In genomic region chr14:22558221-22558913, GRCh38 we compare ENCODE assay signal across 1 cellular context.
TF ChIP-seq lines count a peak whose summit lies in the region.

No MANE protein-coding gene starts in this region.

TF ChIP-seq in HepG2, 621 proteins besides CTCF, POLR2A, EP300 and RAD21 (continues in another document):
- TF ChIP-seq SP4 (CRISPR knock-in tag; IDR thresholded peaks at IDR 0.05) (peak; percentile 43; the same call in 1 of the 2 replicates), ZNF431 (CRISPR knock-in tag; IDR thresholded peaks at IDR 0.05; ENCODE audit: borderline replicate concordance, low read depth) (0 out of 2 replicates have a peak, but pooled peaks have one; percentile 19), ZNF598 (CRISPR knock-in tag; IDR thresholded peaks at IDR 0.05; ENCODE audit: borderline replicate concordance) (peak; percentile 52; the same call in 1 of the 2 replicates), POLR2AphosphoS2 (IDR thresholded peaks at IDR 0.05; ENCODE audit: low read depth, low read length) (no peak), TAF1 (CRISPR knock-in tag; IDR thresholded peaks at IDR 0.05) (0 out of 2 replicates have a peak, but pooled peaks have one; percentile 23), ATM (IDR thresholded peaks at IDR 0.05; ENCODE audit: borderline replicate concordance) (no peak), TRIM22 (IDR thresholded peaks at IDR 0.05) (no peak), ZKSCAN1 (IDR thresholded peaks at IDR 0.05; ENCODE audit: low read length) (no peak), SP2 (CRISPR knock-in tag; IDR thresholded peaks at IDR 0.05) (no peak), KAT8 (CRISPR knock-in tag; IDR thresholded peaks at IDR 0.05) (0 out of 2 replicates have a peak, but pooled peaks have one; percentile 17), RXRA (CRISPR knock-in tag; IDR thresholded peaks at IDR 0.05) (no peak; the same call in 1 of the 2 replicates), NCOA1 (CRISPR knock-in tag; IDR thresholded peaks at IDR 0.05) (0 out of 2 replicates have a peak, but pooled peaks have one; percentile 59), KMT2B (CRISPR knock-in tag; IDR thresholded peaks at IDR 0.05) (no peak), ELF1 (CRISPR knock-in tag; IDR thresholded peaks at IDR 0.05) (0 out of 2 replicates have a peak, but pooled peaks have one; percentile 40), ZNF282 (IDR thresholded peaks at IDR 0.05; ENCODE audit: partially characterized antibody) (no peak), PAF1 (CRISPR knock-in tag; IDR thresholded peaks at IDR 0.05) (no peak), RCOR2 (CRISPR knock-in tag; IDR thresholded peaks at IDR 0.05) (no peak), NFKB2 (CRISPR knock-in tag; IDR thresholded peaks at IDR 0.05; ENCODE audit: borderline replicate concordance) (peak; percentile 42; the same call in 1 of the 2 replicates), ATF2 (CRISPR knock-in tag; IDR thresholded peaks at IDR 0.05) (no peak), CENPBD1 (CRISPR knock-in tag; IDR thresholded peaks at IDR 0.05; ENCODE audit: borderline replicate concordance, low read depth) (no peak), TFDP2 (CRISPR knock-in tag; IDR thresholded peaks at IDR 0.05) (no peak), HINFP (CRISPR knock-in tag; IDR thresholded peaks at IDR 0.05; ENCODE audit: low read depth) (no peak), ZNF816 (CRISPR knock-in tag; IDR thresholded peaks at IDR 0.05; ENCODE audit: borderline replicate concordance) (no peak), ZNF317 (CRISPR knock-in tag; IDR thresholded peaks at IDR 0.05) (peak; percentile 38; the same call in 1 of the 2 replicates), HDAC2 (CRISPR knock-in tag; IDR thresholded peaks at IDR 0.05) (no peak), ZNF296 (CRISPR knock-in tag; conservative IDR thresholded peaks at IDR 0.05) (no peak), ZNF496 (CRISPR knock-in tag; IDR thresholded peaks at IDR 0.05; ENCODE audit: insufficient replicate concordance) (no peak), POGZ (CRISPR knock-in tag; IDR thresholded peaks at IDR 0.05) (0 out of 2 replicates have a peak, but pooled peaks have one; percentile 20), GABPA (IDR thresholded peaks at IDR 0.05; ENCODE audit: low read depth, low read length) (no peak), GABPA (CRISPR knock-in tag; IDR thresholded peaks at IDR 0.05; ENCODE audit: low read depth) (peak; percentile 33; the same call in 1 of the 2 replicates), ZBTB4 (CRISPR knock-in tag; IDR thresholded peaks at IDR 0.05; ENCODE audit: borderline replicate concordance) (peak; percentile 94), CHCHD3 (CRISPR knock-in tag; IDR thresholded peaks at IDR 0.05) (no peak), CEBPG (CRISPR knock-in tag; IDR thresholded peaks at IDR 0.05) (no peak), ZNF44 (CRISPR knock-in tag; IDR thresholded peaks at IDR 0.05) (0 out of 2 replicates have a peak, but pooled peaks have one; percentile 21), MAFF (IDR thresholded peaks at IDR 0.05; ENCODE audit: low read depth, low read length) (no peak), SRY (CRISPR knock-in tag; IDR thresholded peaks at IDR 0.05) (peak; percentile 41; the same call in 1 of the 2 replicates), ZNF367 (CRISPR knock-in tag; IDR thresholded peaks at IDR 0.05; ENCODE audit: borderline replicate concordance) (no peak), SIN3A (IDR thresholded peaks at IDR 0.05; ENCODE audit: borderline replicate concordance, low read depth, low read length) (no peak), ZBTB40 (IDR thresholded peaks at IDR 0.05) (no peak), ZBTB40 (CRISPR knock-in tag; IDR thresholded peaks at IDR 0.05) (peak; percentile 53; the same call in 1 of the 2 replicates), BATF2 (CRISPR knock-in tag; IDR thresholded peaks at IDR 0.05) (no peak), IRF9 (CRISPR knock-in tag; IDR thresholded peaks at IDR 0.05; ENCODE audit: borderline replicate concordance) (peak; percentile 87; the same call in 1 of the 2 replicates)
